22 cellular contexts compared by ENCODE assay signal in genomic region chr6:143581835-143582480, GRCh38.
A peak's percentile ranks its signal among the peaks of the same experiment; 100 is the strongest.
DNase-seq lines count a peak whose midpoint lies in the region; ATAC-seq and TF ChIP-seq lines count a peak whose summit lies in the region.
"Had no signal": no experiment of that assay in that cellular context is flagged by ENCODE, and none has a peak within 500 bp of the region (broad histone marks: within the 10 kb centered on the region; RNA-seq: fewer than 3 reads in every experiment).

No MANE protein-coding gene starts in this region.

- H3K36me3 Mint-ChIP-seq in chondrocyte (ENCODE audit: low read depth) (no peaks in the 10 kb centered on the region), Caco-2 (ENCODE audit: insufficient read depth, unreplicated experiment) (no peaks in the 10 kb centered on the region)

- ATAC-seq in GM18909 (IDR thresholded peaks at IDR 0.05; ENCODE audit: poor library complexity, unreplicated experiment) = no peak
- ATAC-seq: A549 had no signal

- POLR2A ChIA-PET in Caco-2 (lab: Charles Lee) = no interaction called here

- CTCF ChIA-PET in Caco-2 (lab: Charles Lee) = no interaction called here

- H3K4me3 ChIP-seq in AG10803 (ENCODE audit: low read length) (no peak overlapping the region), Caco-2 (ENCODE audit: low read depth, low read length) (no peak overlapping the region)
- H3K4me3 ChIP-seq: A549, colonic mucosa, heart left ventricle, right atrium auricular region, vagina had no signal

- TF ChIP-seq CTCF in AG10803 (conservative IDR thresholded peaks at IDR 0.05; ENCODE audit: low read length) (0 out of 2 replicates have a peak, but pooled peaks have one; percentile 4), chondrocyte (IDR thresholded peaks at IDR 0.05) (no peak), Caco-2 (IDR thresholded peaks at IDR 0.05; ENCODE audit: insufficient read depth in 1 of 2, low read depth in 1 of 2, low read length in 1 of 2, severe bottlenecking in 1 of 2, unreplicated experiment in 1 of 2) (no peak)

- no peaks in the 10 kb centered on the region for H3K4me1 ChIP-seq in Caco-2
- H3K4me1 ChIP-seq: A549, colonic mucosa, right atrium auricular region, vagina had no signal

- intact Hi-C loops in Caco-2 (cut with micrococcal nuclease; ENCODE audit: unreplicated experiment) = no loop called here

- no peaks in the 10 kb centered on the region for H3K36me3 ChIP-seq in Caco-2 (ENCODE audit: control insufficient read depth, insufficient read depth, low read length)
- H3K36me3 ChIP-seq: colonic mucosa, heart left ventricle, right atrium auricular region, vagina had no signal

- H3K4me3 Mint-ChIP-seq in chondrocyte (ENCODE audit: unreplicated experiment) (no peak overlapping the region), Caco-2 (ENCODE audit: unreplicated experiment) (no peak overlapping the region)
- H3K4me3 Mint-ChIP-seq: CD4-positive, CD25-positive, alpha-beta regulatory T cell had no signal

- no peaks in the 10 kb centered on the region for H3K9me3 ChIP-seq in Caco-2
- H3K9me3 ChIP-seq: A549, colonic mucosa, heart left ventricle, right atrium auricular region, vagina had no signal

- no peaks in the 10 kb centered on the region for H3K27me3 ChIP-seq in Caco-2 (replicated peaks; ENCODE audit: control insufficient read depth, insufficient read depth, low read length)
- H3K27me3 ChIP-seq: colonic mucosa, heart left ventricle, right atrium auricular region, vagina had no signal

- H3K9me3 Mint-ChIP-seq in chondrocyte (ENCODE audit: low read depth) = no peaks in the 10 kb centered on the region
- no peaks in the 10 kb centered on the region for H3K9me3 Mint-ChIP-seq in Caco-2 (ENCODE audit: unreplicated experiment)
- H3K9me3 Mint-ChIP-seq: CD4-positive, CD25-positive, alpha-beta regulatory T cell had no signal

- H3K27ac Mint-ChIP-seq in chondrocyte (ENCODE audit: unreplicated experiment) (peak overlapping the region; percentile 0), Caco-2 (ENCODE audit: unreplicated experiment) (no peak overlapping the region)

- H3K27me3 Mint-ChIP-seq in chondrocyte (ENCODE audit: low read depth) = no peaks in the 10 kb centered on the region
- no peaks in the 10 kb centered on the region for H3K27me3 Mint-ChIP-seq in Caco-2 (ENCODE audit: insufficient read depth, unreplicated experiment)
- H3K27me3 Mint-ChIP-seq: CD4-positive, CD25-positive, alpha-beta regulatory T cell had no signal

- no TSS peak for BruUV-seq in Caco-2 (replicated peaks; lab: Mats Ljungman, UMichigan)

- H3K4me1 Mint-ChIP-seq in chondrocyte (ENCODE audit: low read depth) = peaks cover 34% of the 10 kb centered on the region
- peaks cover 7% of the 10 kb centered on the region for H3K4me1 Mint-ChIP-seq in Caco-2 (ENCODE audit: low read depth, unreplicated experiment)

- peak; percentile 66 for DNase-seq in AG10803 (ENCODE audit: low read depth)
- peak; percentile 18 for DNase-seq in M059J (ENCODE audit: low read depth)
- no peak for DNase-seq in chondrocyte (ENCODE audit: low spot score)
- DNase-seq in iris pigment epithelial cell (ENCODE audit: low read depth) = peak; percentile 81
- DNase-seq in NCI-H526 (lab: John Stamatoyannopoulos, UW) = no peak
- DNase-seq in Caco-2 = no peak
- no peak for DNase-seq in NCI-H2081 treated with DMSO at 0.1 percent for 48 hours (lab: John Stamatoyannopoulos, UW)
- DNase-seq: activated CD4-positive, CD25-positive, alpha-beta regulatory T cell; activated CD8-positive, alpha-beta memory T cell treated with anti-CD3 and anti-CD28 coated beads for 24 hours; amniotic stem cell; colonic mucosa; heart left ventricle; NCI-H1694 treated with DMSO at 0.1 percent for 48 hours; NCI-H510A treated with DMSO at 0.1 percent for 48 hours; SIG-M5; stimulated activated CD4-positive, alpha-beta T cell treated with anti-CD3 and anti-CD28 coated beads, Interleukin-1b, Interleukin-23, amount 100 ng/mL, for 48 hours; T-helper 2 cell had no signal

Comparison
In these comparisons a context has a peak if more than half of its experiments do, and no peak if none do; other contexts are left out.
1. DNase-seq: peak in AG10803 (single experiment), M059J (single experiment) and iris pigment epithelial cell (single experiment); none in chondrocyte (single experiment), NCI-H526 (0 of 2), Caco-2 (0 of 2) and NCI-H2081 treated with DMSO at 0.1 percent for 48 hours (single experiment).